1 cellular context compared by ENCODE assay signal in genomic region chr7:139230774-139231512, GRCh38.
A peak's percentile ranks its signal among the peaks of the same experiment; 100 is the strongest.
TF ChIP-seq lines count a peak whose summit lies in the region.

TSS of gene UBN2 (plus strand) at chr7:139231237. CDS start at chr7:139231485, 248 bp downstream.

TF ChIP-seq in HepG2, 621 proteins besides CTCF, POLR2A, EP300 and RAD21 (continued from another document and continues in another):
- TF ChIP-seq GLMP (CRISPR knock-in tag; IDR thresholded peaks at IDR 0.05; ENCODE audit: borderline replicate concordance), result no peak
- 0 out of 2 replicates have a peak, but pooled peaks have one; percentile 68 for TF ChIP-seq ZNF790 (CRISPR knock-in tag; IDR thresholded peaks at IDR 0.05; ENCODE audit: borderline replicate concordance)
- peak; percentile 35; the same call in 1 of the 2 replicates for TF ChIP-seq ZNF770 (CRISPR knock-in tag; IDR thresholded peaks at IDR 0.05)
- TF ChIP-seq ZNF275 (CRISPR knock-in tag; IDR thresholded peaks at IDR 0.05; ENCODE audit: borderline replicate concordance), result peak; percentile 65; the same call in 1 of the 2 replicates
- TF ChIP-seq GPBP1L1 (CRISPR knock-in tag; IDR thresholded peaks at IDR 0.05), result no peak
- TF ChIP-seq ZNF615 (CRISPR knock-in tag; IDR thresholded peaks at IDR 0.05; ENCODE audit: borderline replicate concordance), result 0 out of 2 replicates have a peak, but pooled peaks have one; percentile 42
- no peak for TF ChIP-seq LRRFIP1 (CRISPR knock-in tag; conservative IDR thresholded peaks at IDR 0.05)
- no peak for TF ChIP-seq DMTF1 (CRISPR knock-in tag; IDR thresholded peaks at IDR 0.05)
- TF ChIP-seq RFX1 (IDR thresholded peaks at IDR 0.05), result peak; percentile 88
- no peak for TF ChIP-seq CBX2 (IDR thresholded peaks at IDR 0.05; ENCODE audit: low read depth, low read length)
- TF ChIP-seq CBX2 (CRISPR knock-in tag; IDR thresholded peaks at IDR 0.05; ENCODE audit: low read depth), result no peak
- peak; percentile 90; the same call in 2 of the 3 replicates for TF ChIP-seq MXI1 (IDR thresholded peaks at IDR 0.05; ENCODE audit: borderline replicate concordance, low read depth, low read length)
- peak; percentile 48; the same call in 1 of the 2 replicates for TF ChIP-seq NCOA2 (CRISPR knock-in tag; IDR thresholded peaks at IDR 0.05)
- 0 out of 2 replicates have a peak, but pooled peaks have one; percentile 72 for TF ChIP-seq SNAPC2 (CRISPR knock-in tag; IDR thresholded peaks at IDR 0.05)
- peak; percentile 50; the same call in 1 of the 2 replicates for TF ChIP-seq PRDM15 (CRISPR knock-in tag; IDR thresholded peaks at IDR 0.05)
- peak; percentile 48; the same call in 1 of the 2 replicates for TF ChIP-seq ZNF224 (CRISPR knock-in tag; IDR thresholded peaks at IDR 0.05)
- TF ChIP-seq ZNF547 (CRISPR knock-in tag; IDR thresholded peaks at IDR 0.05), result peak; percentile 59
- TF ChIP-seq HNRNPUL1 (IDR thresholded peaks at IDR 0.05; ENCODE audit: low read depth, low read length), result no peak
- TF ChIP-seq NKX3-1 (CRISPR knock-in tag; IDR thresholded peaks at IDR 0.05), result 0 out of 2 replicates have a peak, but pooled peaks have one; percentile 65
- TF ChIP-seq TERF1 (CRISPR knock-in tag; IDR thresholded peaks at IDR 0.05), result no peak
- TF ChIP-seq ZNF326 (CRISPR knock-in tag; IDR thresholded peaks at IDR 0.05; ENCODE audit: borderline replicate concordance), result no peak
- no peak for TF ChIP-seq ZNF30 (CRISPR knock-in tag; IDR thresholded peaks at IDR 0.05)
- peak; percentile 94 for TF ChIP-seq SIN3A (IDR thresholded peaks at IDR 0.05; ENCODE audit: borderline replicate concordance, low read depth, low read length)
- TF ChIP-seq ZNF720 (CRISPR knock-in tag; IDR thresholded peaks at IDR 0.05), result no peak
- TF ChIP-seq EHMT2 (IDR thresholded peaks at IDR 0.05; ENCODE audit: borderline replicate concordance, low read depth, low read length), result no peak
- no peak for TF ChIP-seq ZNF773 (CRISPR knock-in tag; IDR thresholded peaks at IDR 0.05; ENCODE audit: borderline replicate concordance)
- TF ChIP-seq ZNF629 (CRISPR knock-in tag; conservative IDR thresholded peaks at IDR 0.05), result no peak
- TF ChIP-seq ZFP36L1 (CRISPR knock-in tag; IDR thresholded peaks at IDR 0.05), result 0 out of 2 replicates have a peak, but pooled peaks have one; percentile 15
- no peak for TF ChIP-seq ZNF24 (IDR thresholded peaks at IDR 0.05)
- TF ChIP-seq CEBPB (IDR thresholded peaks at IDR 0.05; ENCODE audit: borderline replicate concordance, low read depth, low read length), result peak; percentile 38; the same call in 1 of the 2 replicates
- no peak for TF ChIP-seq ZNF337 (CRISPR knock-in tag; IDR thresholded peaks at IDR 0.05; ENCODE audit: borderline replicate concordance, low read depth)
- TF ChIP-seq ZNF598 (CRISPR knock-in tag; IDR thresholded peaks at IDR 0.05; ENCODE audit: borderline replicate concordance), result peak; percentile 83; the same call in 1 of the 2 replicates
- TF ChIP-seq AFF4 (CRISPR knock-in tag; IDR thresholded peaks at IDR 0.05), result no peak
- TF ChIP-seq TEF (CRISPR knock-in tag; IDR thresholded peaks at IDR 0.05), result no peak
